10 cellular contexts compared by ENCODE assay signal in the genomic region with DNA sequence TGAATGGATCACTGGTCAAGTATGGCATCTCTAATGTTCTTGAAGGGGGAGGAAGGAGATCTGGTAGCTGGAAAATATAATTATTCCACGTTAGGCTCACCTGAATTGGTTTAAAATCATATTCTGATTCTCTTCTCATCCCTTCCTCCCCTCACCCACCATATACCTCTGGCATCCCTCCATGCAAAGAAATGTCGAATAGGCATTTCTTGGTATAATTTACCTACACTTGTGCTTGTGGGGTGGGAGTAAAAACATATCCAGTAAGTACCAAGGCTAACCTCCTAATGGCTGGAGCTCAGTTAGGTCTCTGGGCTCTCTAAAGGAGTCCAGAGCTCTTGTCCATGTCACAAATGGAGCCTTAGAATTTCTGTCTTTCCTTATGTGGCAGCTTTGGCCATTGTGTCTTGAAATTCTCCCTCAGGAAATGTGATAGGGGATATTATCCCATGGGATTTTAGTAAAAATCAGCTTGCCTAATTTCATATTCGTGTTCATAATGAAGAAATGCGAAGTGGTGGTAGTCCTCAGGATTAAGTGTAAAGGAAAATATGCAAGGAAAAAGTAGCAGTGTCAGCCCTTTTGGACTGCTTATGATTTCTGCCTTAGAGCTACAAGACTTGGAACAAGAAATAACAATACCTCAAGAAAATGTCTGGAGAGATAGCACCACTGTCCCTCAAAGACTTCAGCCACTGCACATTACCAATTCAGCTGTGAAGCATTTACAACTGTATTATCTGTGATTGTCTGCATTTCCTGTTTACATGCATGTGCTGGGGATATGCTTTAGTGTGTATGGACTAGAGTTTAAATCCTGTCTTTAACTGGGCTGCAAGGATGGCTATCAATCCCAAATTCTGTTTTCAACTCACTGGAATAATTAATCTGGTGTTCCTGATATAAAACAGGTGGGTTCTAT.
"Had no signal": no experiment of that assay in that cellular context is flagged by ENCODE, and none has a peak within 500 bp of the region (broad histone marks: within the 10 kb centered on the region; RNA-seq: fewer than 3 reads in every experiment).

No MANE protein-coding gene starts in this region.

- H3K27me3 ChIP-seq: body of pancreas, spleen, upper lobe of left lung had no signal

- ATAC-seq: body of pancreas; natural killer cell treated with Interleukin-12 subunit alpha and Interleukin-12 subunit beta and Interleukin-15 and Interleukin-18, amount 100 ng/mL, for 72 hours; sciatic nerve had no signal

- H3K27ac Mint-ChIP-seq: activated T-helper 1 cell treated with anti-CD3 and anti-CD28 coated beads, Interleukin-12 subunit alpha, Interleukin-12 subunit beta, Interleukin-2, Interleukin-4 antibody, amounts not matched to agents 30 ng/mL and 10 ng/mL and 1 ng/mL, durations not matched to agents 14 hours and 24 hours and 36 hours; natural killer cell treated with Interleukin-12 subunit alpha and Interleukin-12 subunit beta and Interleukin-15 and Interleukin-18, amount 100 ng/mL, for 72 hours had no signal

- H3K9me3 ChIP-seq: body of pancreas, spleen, upper lobe of left lung had no signal

- H3K4me3 ChIP-seq: body of pancreas, spleen, upper lobe of left lung had no signal

- H3K27ac ChIP-seq: body of pancreas, spleen, upper lobe of left lung had no signal

- H3K4me1 ChIP-seq: body of pancreas, spleen, upper lobe of left lung had no signal

- H3K9me3 Mint-ChIP-seq: activated T-helper 1 cell treated with anti-CD3 and anti-CD28 coated beads, Interleukin-12 subunit alpha, Interleukin-12 subunit beta, Interleukin-2, Interleukin-4 antibody, amounts not matched to agents 30 ng/mL and 10 ng/mL and 1 ng/mL, durations not matched to agents 14 hours and 24 hours and 36 hours; natural killer cell treated with Interleukin-12 subunit alpha and Interleukin-12 subunit beta and Interleukin-15 and Interleukin-18, amount 100 ng/mL, for 72 hours had no signal

- H3K27me3 Mint-ChIP-seq: natural killer cell treated with Interleukin-12 subunit alpha and Interleukin-12 subunit beta and Interleukin-15 and Interleukin-18, amount 100 ng/mL, for 72 hours had no signal

- DNase-seq: activated naive CD4-positive, alpha-beta T cell; amniotic stem cell; body of pancreas; dermis blood vessel endothelial cell; spleen; stimulated activated naive CD4-positive, alpha-beta T cell treated with Interleukin-2 at 50 U/mL for 16 hours; upper lobe of left lung had no signal

- H3K4me3 Mint-ChIP-seq: activated T-helper 1 cell treated with anti-CD3 and anti-CD28 coated beads, Interleukin-12 subunit alpha, Interleukin-12 subunit beta, Interleukin-2, Interleukin-4 antibody, amounts not matched to agents 30 ng/mL and 10 ng/mL and 1 ng/mL, durations not matched to agents 14 hours and 24 hours and 36 hours; natural killer cell treated with Interleukin-12 subunit alpha and Interleukin-12 subunit beta and Interleukin-15 and Interleukin-18, amount 100 ng/mL, for 72 hours had no signal
